8 cellular contexts compared by ENCODE assay signal in genomic region chr3:99817437-99818240, GRCh38. TPM values are rescaled to one million over a fixed set of nuclear protein-coding genes. Genes with fewer than 3 reads are reported as not detected.
DNase-seq lines count a peak whose midpoint lies in the region; ATAC-seq, FAIRE-seq and TF ChIP-seq lines count a peak whose summit lies in the region.

Gene CMSS1 (plus strand): TSS chr3:99817862.

- DNase-seq in NCI-H1417 (lab: John Stamatoyannopoulos, UW) (peak; percentile 90 to 97 (median 94)), SW 1271 (lab: John Stamatoyannopoulos, UW) (peak; percentile 83 to 95), Right ventricle myocardium inferior (ENCODE audit: missing footprints) (peak; percentile 97), pancreas (peak; percentile 90 to 98 (median 95)), tibial artery (peak; percentile 91 to 95)
- peak; percentile 91 for DNase-seq in activated naive CD8-positive, alpha-beta T cell treated with anti-CD3 and anti-CD28 coated beads, Interleukin-2, amount 50 U/mL, for 16 hours (ENCODE audit: low read depth, low spot score)

- peak; percentile 45 for FAIRE-seq in pancreas (lab: Jason Lieb, UNC)

- WGBS in pancreas, 2 donors, result 0% methylated on average over 60 of the region's 60 CpGs

- H3K36me3 ChIP-seq in pancreas (no peaks in the 10 kb centered on the region), tibial artery (peaks cover 0 to 10% (median 0%) of the 10 kb centered on the region in 3 donors)

- peak; percentile 98 for ATAC-seq in HG02759 (IDR thresholded peaks at IDR 0.05; ENCODE audit: unreplicated experiment)
- peak; percentile 96 for ATAC-seq in Right ventricle myocardium inferior
- ATAC-seq in pancreas, result peak; percentile 98 to 99 (median 99)

- peaks cover 0 to 7% (median 0%) of the 10 kb centered on the region in 3 donors for H3K4me1 ChIP-seq in pancreas
- H3K4me1 ChIP-seq in tibial artery, result peaks cover 0 to 27% (median 6%) of the 10 kb centered on the region in 4 donors

- intact Hi-C loops in Right ventricle myocardium inferior (cut with DNase I) (loop anchor here (5.0 kb wide), 1 partner anchor 585 kb away; the partner anchor contains the start of genes LNP1 and TOMM70), pancreas (cut with DNase I) (no loop called here), tibial artery (cut with DNase I; ENCODE audit: low total_unique reads) (no loop called here)

- peak within 1 kb of the TSS; percentile 75 to 89 (median 82) for H3K27ac ChIP-seq in pancreas
- peak within 1 kb of the TSS; percentile 87 to 89 for H3K27ac ChIP-seq in tibial artery

- peak; percentile 43 for TF ChIP-seq CTCF in GM12873 (IDR thresholded peaks at IDR 0.05; ENCODE audit: insufficient read depth, low read depth, low read length, missing control alignments)
- no peak for TF ChIP-seq CTCF in pancreas (IDR thresholded peaks at IDR 0.05)
- peak; percentile 32 to 35 for TF ChIP-seq CTCF in tibial artery (IDR thresholded peaks at IDR 0.05)

- H3K4me3 ChIP-seq in pancreas (peak within 1 kb of the TSS; percentile 57 to 83 (median 66)), tibial artery (peak within 1 kb of the TSS; percentile 75 to 78)

- H3K27me3 ChIP-seq in pancreas (no peaks in the 10 kb centered on the region), tibial artery (no peaks in the 10 kb centered on the region)

- no peaks in the 10 kb centered on the region for H3K9me3 ChIP-seq in pancreas
- H3K9me3 ChIP-seq in tibial artery, result no peaks in the 10 kb centered on the region

RNA-seq across cellular contexts. Expression of gene CMSS1, which starts in this region (rescaled TPM):
- 37.0 TPM for total RNA-seq in Right ventricle myocardium inferior
- total RNA-seq in pancreas, result 10 to 100 TPM; 14.4 to 29.9 (median 15.9) TPM
- 10 to 100 TPM; 15.0 to 19.7 TPM for polyA plus RNA-seq in pancreas

Comparison
In these comparisons a context has a peak if more than half of its experiments do, and no peak if none do; other contexts are left out.
1. Peak in every context shown above with its lines: DNase-seq, ATAC-seq, H3K4me3 ChIP-seq and H3K27ac ChIP-seq.
2. CTCF ChIP-seq: peak in GM12873 (single experiment) and tibial artery (2 of 2); none in pancreas (0 of 4).